Comparison of ENCODE assay signal across 14 cellular contexts in the genomic region with DNA sequence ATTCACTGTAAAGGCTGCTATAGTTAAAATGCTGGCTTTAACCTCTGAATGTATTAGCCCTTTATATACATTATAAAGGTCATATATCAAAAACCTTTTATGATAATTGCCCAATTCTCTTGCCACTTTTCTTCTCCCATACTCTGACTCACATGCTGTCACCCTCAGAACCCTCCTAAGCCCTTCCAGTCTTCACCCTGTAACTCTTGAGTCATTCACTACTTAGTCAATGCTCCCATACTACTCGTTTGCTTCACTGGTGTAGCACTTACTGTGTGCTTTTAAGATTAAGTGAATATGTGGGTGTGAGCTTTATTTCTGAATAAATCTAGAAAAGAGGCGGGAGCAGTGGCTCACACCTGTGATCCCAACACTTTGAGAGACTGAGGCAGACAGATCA. TPM values are rescaled to one million over a fixed set of nuclear protein-coding genes. Genes with fewer than 3 reads are reported as not detected.
DNase-seq lines count a peak whose midpoint lies in the region; ATAC-seq and TF ChIP-seq lines count a peak whose summit lies in the region.
"Had no signal": no experiment of that assay in that cellular context is flagged by ENCODE, and none has a peak within 500 bp of the region (broad histone marks: within the 10 kb centered on the region; RNA-seq: fewer than 3 reads in every experiment).

No MANE protein-coding gene starts in this region.

- H4K20me1 ChIP-seq in hepatocyte (ENCODE audit: insufficient read depth, poor library complexity, severe bottlenecking) = no peaks in the 10 kb centered on the region

- H3K27me3 ChIP-seq in foreskin keratinocyte (no peaks in the 10 kb centered on the region), hepatocyte (no peaks in the 10 kb centered on the region)
- H3K27me3 ChIP-seq: adrenal gland, suprapubic skin had no signal

- H3K4me1 ChIP-seq in foreskin keratinocyte (no peaks in the 10 kb centered on the region), hepatocyte (ENCODE audit: insufficient read depth) (no peaks in the 10 kb centered on the region)
- H3K4me1 ChIP-seq: adrenal gland, Caco-2, psoas muscle, suprapubic skin had no signal

- H3K4me3 ChIP-seq in hepatocyte = no peak overlapping the region
- H3K4me3 ChIP-seq: adrenal gland, psoas muscle, suprapubic skin had no signal

- H3K9me3 ChIP-seq in hepatocyte (ENCODE audit: low read depth) = peaks cover 4% of the 10 kb centered on the region
- H3K9me3 ChIP-seq: adrenal gland, Caco-2, suprapubic skin had no signal

- no peak overlapping the region for H2AFZ ChIP-seq in hepatocyte

- no peaks in the 10 kb centered on the region for H3K36me3 ChIP-seq in hepatocyte (replicated peaks; ENCODE audit: insufficient read depth, low read depth)

- WGBS in hepatocyte (ENCODE audit: low lambda C conversion rate, missing lambda C conversion rate) = 82% methylated on average over 2 of the region's 2 CpGs

- H3K9me2 ChIP-seq in hepatocyte (replicated peaks; ENCODE audit: insufficient read depth) = no peaks in the 10 kb centered on the region

- H3K27ac ChIP-seq in foreskin keratinocyte (no peak overlapping the region), hepatocyte (no peak overlapping the region)
- H3K27ac ChIP-seq: adrenal gland, psoas muscle, suprapubic skin had no signal

- TF ChIP-seq CTCF in foreskin keratinocyte (conservative IDR thresholded peaks at IDR 0.05) = no peak
- TF ChIP-seq CTCF in hepatocyte (IDR thresholded peaks at IDR 0.05; ENCODE audit: poor library complexity) = no peak

- ATAC-seq in foreskin keratinocyte (peak; percentile 100), GM18519 (IDR thresholded peaks at IDR 0.05; ENCODE audit: low FRiP score, unreplicated experiment) (no peak)
- ATAC-seq: effector memory CD8-positive, alpha-beta T cell; psoas muscle had no signal

- peak; percentile 32 for DNase-seq in AG08396 (ENCODE audit: low spot score)
- peak; percentile 54 for DNase-seq in GM04503 (ENCODE audit: low read depth)
- peak; percentile 9 for DNase-seq in T1000 (lab: John Stamatoyannopoulos, UW)
- peak; percentile 68 to 86 for DNase-seq in foreskin keratinocyte
- DNase-seq in NCI-H748 (lab: John Stamatoyannopoulos, UW; ENCODE audit: unreplicated experiment) = no peak
- DNase-seq in hepatocyte (ENCODE audit: low spot score) = no peak
- DNase-seq in occipital lobe (lab: John Stamatoyannopoulos, UW) = no peak
- DNase-seq: adrenal gland; Caco-2; effector memory CD8-positive, alpha-beta T cell; NCI-H1694 treated with DMSO at 0.1 percent for 48 hours; psoas muscle had no signal

- no peaks in the 10 kb centered on the region for H3K79me2 ChIP-seq in hepatocyte

- H3K4me2 ChIP-seq in hepatocyte = no peak overlapping the region

RNA-seq across cellular contexts. Expression of a gene that starts 37.5 kb away (rescaled TPM):
- total RNA-seq in foreskin keratinocyte (4.4 TPM in 2 replicates), hepatocyte (18.7 and 27.9 TPM in 2 replicates), occipital lobe (131 TPM)
- polyA plus RNA-seq in foreskin keratinocyte (2.8 and 2.9 TPM in 2 replicates), hepatocyte (9.8 and 11.8 TPM in 2 replicates)

Comparison
In these comparisons a context has a peak if more than half of its experiments do, and no peak if none do; other contexts are left out.
1. DNase-seq: peak in AG08396 (single experiment), GM04503 (single experiment), T1000 (single experiment) and foreskin keratinocyte (2 of 2); none in NCI-H748 (single experiment), hepatocyte (single experiment) and occipital lobe (single experiment).